ENCODE assay signal across 8 cellular contexts in genomic region chr20:32325706-32326506, GRCh38. TPM values are rescaled to one million over a fixed set of nuclear protein-coding genes. Genes with fewer than 3 reads are reported as not detected.
DNase-seq lines count a peak whose midpoint lies in the region; ATAC-seq and TF ChIP-seq lines count a peak whose summit lies in the region.

No MANE protein-coding gene starts in this region.

- no peak for TF ChIP-seq EP300 in SK-N-SH (IDR thresholded peaks at IDR 0.05; ENCODE audit: borderline replicate concordance in 1 of 2, low read depth in 1 of 2, low read length in 1 of 2)

- CTCF ChIA-PET in SK-N-SH (lab: Yijun Ruan, JAX), result no interaction called here

- peaks cover 0 to 8% (median 0%) of the 10 kb centered on the region in 12 donors for H3K4me1 ChIP-seq in heart left ventricle
- peaks cover 0 to 16% of the 10 kb centered on the region in 2 experiments; a peak in 1 of 4 replicates for H3K4me1 ChIP-seq in SK-N-SH (ENCODE audit: control insufficient read depth in 1 of 2, insufficient read depth in 2 of 2, low read depth in 1 of 2, low read length in 1 of 2)
- H3K4me1 ChIP-seq in foreskin keratinocyte, result no peaks in the 10 kb centered on the region
- H3K4me1 ChIP-seq in urinary bladder (ENCODE audit: insufficient read depth), result no peaks in the 10 kb centered on the region

- peaks cover 9% of the 10 kb centered on the region; the same call in 1 of the 2 replicates for H4K20me1 ChIP-seq in SK-N-SH (ENCODE audit: insufficient read depth)

- no peak overlapping the region for H2AFZ ChIP-seq in SK-N-SH (ENCODE audit: low read depth)

- TF ChIP-seq POLR2A in heart left ventricle (IDR thresholded peaks at IDR 0.05), result no peak

- TF ChIP-seq CTCF in heart left ventricle (IDR thresholded peaks at IDR 0.05) (no peak), SK-N-SH (IDR thresholded peaks at IDR 0.05) (no peak), foreskin keratinocyte (conservative IDR thresholded peaks at IDR 0.05) (no peak)

- DNase-seq in heart left ventricle (no peak), cardiac septum (ENCODE audit: low spot score) (no peak), SK-N-SH (no peak), foreskin keratinocyte (peak; percentile 52 to 65), NCI-H2107 (lab: John Stamatoyannopoulos, UW) (no peak)

- H3K9me3 ChIP-seq in heart left ventricle, result no peaks in the 10 kb centered on the region
- no peaks in the 10 kb centered on the region for H3K9me3 ChIP-seq in SK-N-SH

- H3K36me3 ChIP-seq in heart left ventricle, result peaks cover 0 to 42% (median 29%) of the 10 kb centered on the region in 9 donors
- H3K36me3 ChIP-seq in SK-N-SH (replicated peaks in 1 of 2; ENCODE audit: control insufficient read depth in 1 of 2, insufficient read depth in 2 of 2, low read length in 1 of 2), result peaks cover 13 to 19% of the 10 kb centered on the region in 2 experiments
- H3K36me3 ChIP-seq in urinary bladder (ENCODE audit: insufficient read depth), result no peaks in the 10 kb centered on the region

- TF ChIP-seq RAD21 in SK-N-SH (IDR thresholded peaks at IDR 0.05; ENCODE audit: low read length), result no peak

- H3K9ac ChIP-seq in SK-N-SH, result peak overlapping the region; percentile 4; the same call in 1 of the 2 replicates

- peak overlapping the region; percentile 29; the same call in 1 of the 2 replicates for H3K4me2 ChIP-seq in SK-N-SH

- no peak overlapping the region for H3K4me3 ChIP-seq in heart left ventricle
- no peak overlapping the region for H3K4me3 ChIP-seq in SK-N-SH (ENCODE audit: low read depth in 2 of 2, low read length in 1 of 2)
- H3K4me3 ChIP-seq in urinary bladder (ENCODE audit: low read depth, low read length), result no peak overlapping the region

- peaks cover 2% of the 10 kb centered on the region; the same call in 1 of the 2 replicates for H3K79me2 ChIP-seq in SK-N-SH (ENCODE audit: insufficient read depth)

- H3K9me2 ChIP-seq in SK-N-SH, result no peaks in the 10 kb centered on the region

- H3K27me3 ChIP-seq in heart left ventricle (no peaks in the 10 kb centered on the region), SK-N-SH (ENCODE audit: insufficient read depth) (no peaks in the 10 kb centered on the region), foreskin keratinocyte (no peaks in the 10 kb centered on the region)

- intact Hi-C loops in heart left ventricle (cut with DNase I), result no loop called here
- intact Hi-C loops in cardiac septum (cut with DNase I), result no loop called here

- ATAC-seq in heart left ventricle (peak in 3 of 4 donors; percentile 40 to 51 (median 41)), foreskin keratinocyte (peak; percentile 86), GM19467 (IDR thresholded peaks at IDR 0.05; ENCODE audit: unreplicated experiment) (no peak), GM19035 (IDR thresholded peaks at IDR 0.05; ENCODE audit: unreplicated experiment) (no peak)

- H3K27ac ChIP-seq in heart left ventricle (no peak overlapping the region), SK-N-SH (ENCODE audit: low read depth in 2 of 2, low read length in 1 of 2) (peak overlapping the region in 1 of 2 experiments; percentile 87; a peak in 3 of 4 replicates), foreskin keratinocyte (no peak overlapping the region), urinary bladder (ENCODE audit: low read depth) (peak overlapping the region; percentile 28)

- peaks cover 41% of the 10 kb centered on the region for H3F3A ChIP-seq in SK-N-SH (replicated peaks; ENCODE audit: insufficient read depth)

- POLR2A ChIA-PET in SK-N-SH (lab: Yijun Ruan, JAX), result no interaction called here

- 75 to 80% (median 78%) methylated on average over 6 of the region's 6 CpGs for WGBS in heart left ventricle, 4 donors
- WGBS in SK-N-SH (ENCODE audit: low lambda C conversion rate), result 50% methylated on average over 6 of the region's 6 CpGs
- 66% methylated on average over 6 of the region's 6 CpGs for WGBS in urinary bladder

TF ChIP-seq in SK-N-SH, 30 proteins besides CTCF, POLR2A, EP300 and RAD21 (continues in another document):
- TF ChIP-seq TCF12 (IDR thresholded peaks at IDR 0.05) (peak; percentile 69), YY1 (IDR thresholded peaks at IDR 0.05; ENCODE audit: low read depth) (no peak), GABPA (IDR thresholded peaks at IDR 0.05; ENCODE audit: low read depth) (no peak), IRF3 (IDR thresholded peaks at IDR 0.05; ENCODE audit: low read depth, low read length) (no peak), RXRA (IDR thresholded peaks at IDR 0.05; ENCODE audit: borderline replicate concordance, low read depth) (peak; percentile 76; the same call in 1 of the 2 replicates), EZH2phosphoT487 (IDR thresholded peaks at IDR 0.05; ENCODE audit: borderline replicate concordance, low read depth) (no peak), ZBTB33 (IDR thresholded peaks at IDR 0.05; ENCODE audit: borderline replicate concordance, low read depth) (no peak), SMC3 (IDR thresholded peaks at IDR 0.05; ENCODE audit: low read depth, low read length) (no peak), USF2 (IDR thresholded peaks at IDR 0.05; ENCODE audit: borderline replicate concordance, low read depth, low read length) (no peak)
- TF ChIP-seq, protein P1, sequence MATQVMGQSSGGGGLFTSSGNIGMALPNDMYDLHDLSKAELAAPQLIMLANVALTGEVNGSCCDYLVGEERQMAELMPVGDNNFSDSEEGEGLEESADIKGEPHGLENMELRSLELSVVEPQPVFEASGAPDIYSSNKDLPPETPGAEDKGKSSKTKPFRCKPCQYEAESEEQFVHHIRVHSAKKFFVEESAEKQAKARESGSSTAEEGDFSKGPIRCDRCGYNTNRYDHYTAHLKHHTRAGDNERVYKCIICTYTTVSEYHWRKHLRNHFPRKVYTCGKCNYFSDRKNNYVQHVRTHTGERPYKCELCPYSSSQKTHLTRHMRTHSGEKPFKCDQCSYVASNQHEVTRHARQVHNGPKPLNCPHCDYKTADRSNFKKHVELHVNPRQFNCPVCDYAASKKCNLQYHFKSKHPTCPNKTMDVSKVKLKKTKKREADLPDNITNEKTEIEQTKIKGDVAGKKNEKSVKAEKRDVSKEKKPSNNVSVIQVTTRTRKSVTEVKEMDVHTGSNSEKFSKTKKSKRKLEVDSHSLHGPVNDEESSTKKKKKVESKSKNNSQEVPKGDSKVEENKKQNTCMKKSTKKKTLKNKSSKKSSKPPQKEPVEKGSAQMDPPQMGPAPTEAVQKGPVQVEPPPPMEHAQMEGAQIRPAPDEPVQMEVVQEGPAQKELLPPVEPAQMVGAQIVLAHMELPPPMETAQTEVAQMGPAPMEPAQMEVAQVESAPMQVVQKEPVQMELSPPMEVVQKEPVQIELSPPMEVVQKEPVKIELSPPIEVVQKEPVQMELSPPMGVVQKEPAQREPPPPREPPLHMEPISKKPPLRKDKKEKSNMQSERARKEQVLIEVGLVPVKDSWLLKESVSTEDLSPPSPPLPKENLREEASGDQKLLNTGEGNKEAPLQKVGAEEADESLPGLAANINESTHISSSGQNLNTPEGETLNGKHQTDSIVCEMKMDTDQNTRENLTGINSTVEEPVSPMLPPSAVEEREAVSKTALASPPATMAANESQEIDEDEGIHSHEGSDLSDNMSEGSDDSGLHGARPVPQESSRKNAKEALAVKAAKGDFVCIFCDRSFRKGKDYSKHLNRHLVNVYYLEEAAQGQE (IDR thresholded peaks at IDR 0.05; ENCODE audit: low read depth, low read length), result no peak

RNA-seq across cellular contexts. Expression of gene ASXL1, which starts 32.2 kb away (rescaled TPM):
- total RNA-seq in heart left ventricle, result 10 to 100 TPM; 16.8 to 50.1 (median 27.1) TPM
- polyA plus RNA-seq in heart left ventricle, result 10 to 100 TPM; 15.1 to 18.2 TPM
- total RNA-seq in cardiac septum, result 36.3 TPM
- polyA plus RNA-seq in SK-N-SH (2012; rRNA removed), result 36.6 and 44.7 TPM in 2 replicates
- 16.6 and 21.0 TPM in 2 replicates for polyA plus RNA-seq in SK-N-SH (2012; cell fraction: cytosol; rRNA removed)
- polyA plus RNA-seq in SK-N-SH (2012; cell fraction: nucleus; rRNA removed), result 212 and 236 TPM in 2 replicates
- 28.2 and 31.7 TPM in 2 replicates for total RNA-seq in foreskin keratinocyte
- 11.7 and 12.8 TPM in 2 replicates for polyA plus RNA-seq in foreskin keratinocyte
- total RNA-seq in urinary bladder, result 69.6 TPM
- polyA plus RNA-seq in urinary bladder, result 28.6 TPM

RNA-seq across cellular contexts. Expression of gene KIF3B, which starts 48.5 kb away (rescaled TPM):
- total RNA-seq in heart left ventricle (10 to 100 TPM in 8 of 9 donors, 1 to 10 TPM in 1; 9.6 to 17.8 (median 11.4) TPM), cardiac septum (17.3 TPM), foreskin keratinocyte (21.5 and 23.2 TPM in 2 replicates), urinary bladder (21.1 TPM)
- polyA plus RNA-seq in heart left ventricle (10 to 100 TPM in 1 of 2 donors, 1 to 10 TPM in 1; 3.2 to 25.4 TPM), SK-N-SH (2012; rRNA removed) (18.6 and 23.8 TPM in 2 replicates), foreskin keratinocyte (7.4 and 8.0 TPM in 2 replicates), urinary bladder (15.8 TPM)
- polyA plus RNA-seq in SK-N-SH (2012; cell fraction: cytosol; rRNA removed), result 26.2 and 26.6 TPM in 2 replicates
- 12.4 and 12.8 TPM in 2 replicates for polyA plus RNA-seq in SK-N-SH (2012; cell fraction: nucleus; rRNA removed)

Comparison
In these comparisons a context has a peak if more than half of its experiments do, and no peak if none do; other contexts are left out.
1. ATAC-seq: peak in heart left ventricle (3 of 4) and foreskin keratinocyte (single experiment); none in GM19467 (single experiment) and GM19035 (single experiment).
2. DNase-seq: peak in foreskin keratinocyte (2 of 2); none in heart left ventricle (0 of 5), cardiac septum (single experiment), SK-N-SH (single experiment) and NCI-H2107 (single experiment).